23 cellular contexts compared by ENCODE assay signal in genomic region chr10:70809726-70810125, GRCh38. TPM values are rescaled to one million over a fixed set of nuclear protein-coding genes. Genes with fewer than 3 reads are reported as not detected.
DNase-seq lines count a peak whose midpoint lies in the region; ATAC-seq, FAIRE-seq and TF ChIP-seq lines count a peak whose summit lies in the region.
"Had no signal": no experiment of that assay in that cellular context is flagged by ENCODE, and none has a peak within 500 bp of the region (broad histone marks: within the 10 kb centered on the region; RNA-seq: fewer than 3 reads in every experiment).

No MANE protein-coding gene starts in this region.

- H3K23me2 ChIP-seq in H1 (ENCODE audit: low read depth, low read length) = no peaks in the 10 kb centered on the region; the same call in 1 of the 2 replicates

- no peak for TF ChIP-seq POLR2A in H1 (IDR thresholded peaks at IDR 0.05; ENCODE audit: control extremely low read depth in 1 of 2, low read depth in 2 of 2, low read length in 2 of 2)

- CTCF ChIA-PET in H1 (lab: Charles Lee; ENCODE audit: partially characterized antibody) = interaction anchor here (0.6 to 2.9 kb wide), 5 partner anchors 11 to 259 kb away, joined by 3 to 14 read pairs (median 4); no protein-coding TSS in a partner anchor

- H3K18ac ChIP-seq in H1 (ENCODE audit: extremely low read depth, low read length) = no peak overlapping the region

- no peaks in the 10 kb centered on the region for H3K9me3 Mint-ChIP-seq in neural progenitor cell
- H3K9me3 Mint-ChIP-seq in stimulated activated memory B cell treated with anti-CD40 and anti-IgM and Interleukin-4, amounts not matched to agents 10 μg/mL and 1 μg/mL and 100 μg/mL, for 72 hours = no peaks in the 10 kb centered on the region
- H3K9me3 Mint-ChIP-seq: CD8-positive, alpha-beta T cell; H9 had no signal

- H3K9me3 ChIP-seq in HUES6 (ENCODE audit: control insufficient read depth, insufficient read depth, low read depth, low read length) (no peaks in the 10 kb centered on the region), H1 (ENCODE audit: insufficient read depth in 2 of 2, low read depth in 1 of 2, low read length in 1 of 2) (no peaks in the 10 kb centered on the region), neural progenitor cell (ENCODE audit: low read depth) (no peaks in the 10 kb centered on the region)
- H3K9me3 ChIP-seq: BE2C, Peyer's patch, SJSA1 had no signal

- no peak overlapping the region for H2BK12ac ChIP-seq in H1 (ENCODE audit: low read depth, low read length)

- H2BK120ac ChIP-seq in H1 (replicated peaks; ENCODE audit: low read depth, low read length) = no peak overlapping the region

- H3K27me3 ChIP-seq in HUES6 (ENCODE audit: control insufficient read depth, insufficient read depth, low read length) (no peaks in the 10 kb centered on the region), H1 (replicated peaks in 1 of 4; ENCODE audit: control insufficient read depth in 3 of 4, extremely low read depth in 1 of 4, insufficient read depth in 3 of 4, low read length in 3 of 4) (no peaks in the 10 kb centered on the region; a peak in 1 of 7 replicates), neural progenitor cell (no peaks in the 10 kb centered on the region)
- H3K27me3 ChIP-seq: BE2C, Peyer's patch, SJSA1 had no signal

- H3K36me3 ChIP-seq in HUES6 (ENCODE audit: control insufficient read depth, insufficient read depth, low read length) (no peaks in the 10 kb centered on the region), H1 (ENCODE audit: control insufficient read depth in 2 of 4, insufficient read depth in 4 of 4, low read length in 3 of 4) (no peaks in the 10 kb centered on the region), neural progenitor cell (no peaks in the 10 kb centered on the region)
- H3K36me3 ChIP-seq: BE2C, Peyer's patch, SJSA1 had no signal

- no peak for TF ChIP-seq RAD21 in H1 (IDR thresholded peaks at IDR 0.05 in 1 of 2, conservative IDR thresholded peaks at IDR 0.05 in 1 of 2; ENCODE audit: low read depth in 2 of 2, low read length in 2 of 2)

- ATAC-seq in GM21515 (IDR thresholded peaks at IDR 0.05; ENCODE audit: unreplicated experiment) = no peak
- no peak for ATAC-seq in stimulated activated memory B cell treated with anti-CD40 and anti-IgM and Interleukin-4, amounts not matched to agents 10 μg/mL and 1 μg/mL and 100 μg/mL, for 72 hours
- ATAC-seq: CD8-positive, alpha-beta T cell had no signal

- no peak overlapping the region for H3K56ac ChIP-seq in H1 (replicated peaks; ENCODE audit: insufficient read length, low read depth, low read length)

- H3K79me2 ChIP-seq in H1 (ENCODE audit: control insufficient read depth in 1 of 2, insufficient read depth in 2 of 2, low read length in 2 of 2) = no peaks in the 10 kb centered on the region
- no peaks in the 10 kb centered on the region for H3K79me2 ChIP-seq in neural progenitor cell (ENCODE audit: low read depth)

- H4K5ac ChIP-seq in H1 (ENCODE audit: insufficient read length, low read depth, low read length) = no peak overlapping the region

- no peak overlapping the region for H2AK5ac ChIP-seq in H1 (ENCODE audit: low read depth, low read length)

- H3K9ac ChIP-seq in HUES6 (ENCODE audit: low read length) (no peak overlapping the region), H1 (replicated peaks in 1 of 4; ENCODE audit: extremely low read depth in 1 of 4, low read depth in 3 of 4, low read length in 3 of 4) (no peak overlapping the region), neural progenitor cell (no peak overlapping the region)

- peak overlapping the region; percentile 18 for H3K27ac Mint-ChIP-seq in neural progenitor cell
- H3K27ac Mint-ChIP-seq in stimulated activated memory B cell treated with anti-CD40 and anti-IgM and Interleukin-4, amounts not matched to agents 10 μg/mL and 1 μg/mL and 100 μg/mL, for 72 hours = no peak overlapping the region
- H3K27ac Mint-ChIP-seq: CD8-positive, alpha-beta T cell had no signal

- no peak overlapping the region for H4K8ac ChIP-seq in H1 (ENCODE audit: extremely low read depth, insufficient read depth, low read length)

- H2BK5ac ChIP-seq in H1 (ENCODE audit: low read depth, low read length) = no peak overlapping the region

- no peaks in the 10 kb centered on the region for H3K79me1 ChIP-seq in H1 (ENCODE audit: low read depth, low read length)

- TF ChIP-seq CTCF in H1 (IDR thresholded peaks at IDR 0.05; ENCODE audit: control extremely low read depth in 1 of 3, insufficient read depth in 1 of 3, low read depth in 1 of 3, low read length in 3 of 3) (no peak), neural progenitor cell (IDR thresholded peaks at IDR 0.05) (no peak)

- TF ChIP-seq EP300 in H1 (IDR thresholded peaks at IDR 0.05; ENCODE audit: borderline replicate concordance in 1 of 2, low read depth in 2 of 2, low read length in 2 of 2) = no peak

- no peaks in the 10 kb centered on the region for H3F3A ChIP-seq in neural progenitor cell (ENCODE audit: low read depth)

- peak; percentile 17 for DNase-seq in AG20443 (ENCODE audit: low spot score)
- no peak for DNase-seq in H1 (ENCODE audit: low read depth in 1 of 2, low spot score in 2 of 2)
- no peak for DNase-seq in neural progenitor cell (ENCODE audit: low spot score)
- no peak for DNase-seq in substantia nigra (lab: John Stamatoyannopoulos, UW)
- no peak for DNase-seq in DMS79 treated with DMSO at 0.1 percent for 48 hours (lab: John Stamatoyannopoulos, UW)
- DNase-seq: 8988T; BE2C; Calu3; CD8-positive, alpha-beta T cell; H9; IMR-90; NCI-H1436; NCI-H2029; NCI-H524 treated with DMSO at 0.1 percent for 48 hours; Peyer's patch had no signal

- H4K20me1 ChIP-seq in H1 (replicated peaks in 1 of 2; ENCODE audit: control insufficient read depth in 1 of 2, insufficient read depth in 2 of 2, low read length in 2 of 2) (no peaks in the 10 kb centered on the region), neural progenitor cell (ENCODE audit: low read depth) (no peaks in the 10 kb centered on the region)

- H4K91ac ChIP-seq in H1 (replicated peaks; ENCODE audit: insufficient read length, low read length) = no peak overlapping the region

- FAIRE-seq in H1 (lab: Jason Lieb, UNC) = no peak

- H2BK15ac ChIP-seq in H1 (ENCODE audit: low read length) = no peak overlapping the region

- H3K4me3 Mint-ChIP-seq in neural progenitor cell = no peak overlapping the region
- H3K4me3 Mint-ChIP-seq in stimulated activated memory B cell treated with anti-CD40 and anti-IgM and Interleukin-4, amounts not matched to agents 10 μg/mL and 1 μg/mL and 100 μg/mL, for 72 hours = no peak overlapping the region
- H3K4me3 Mint-ChIP-seq: CD8-positive, alpha-beta T cell; H9 had no signal

- H3K4me1 Mint-ChIP-seq in neural progenitor cell = peaks cover 11% of the 10 kb centered on the region
- H3K4me1 Mint-ChIP-seq in stimulated activated memory B cell treated with anti-CD40 and anti-IgM and Interleukin-4, amounts not matched to agents 10 μg/mL and 1 μg/mL and 100 μg/mL, for 72 hours = peaks cover 8% of the 10 kb centered on the region

- H3K4me2 ChIP-seq in H1 (ENCODE audit: insufficient read depth in 1 of 2, low read depth in 2 of 2, low read length in 2 of 2) (no peak overlapping the region), neural progenitor cell (no peak overlapping the region)

- H3K4me3 ChIP-seq in HUES6 (ENCODE audit: low read depth, low read length) = no peak overlapping the region
- H3K4me3 ChIP-seq in H1 (ENCODE audit: extremely low read depth in 1 of 4, insufficient read depth in 2 of 4, low read depth in 3 of 4, low read length in 4 of 4) = no peak overlapping the region
- H3K4me3 ChIP-seq in neural progenitor cell = no peak overlapping the region
- H3K4me3 ChIP-seq: Peyer's patch, SJSA1 had no signal

- H3K4ac ChIP-seq in H1 (replicated peaks; ENCODE audit: insufficient read length, low read depth, low read length) = no peak overlapping the region

- H2AFZ ChIP-seq in H1 (ENCODE audit: low read length) (no peak overlapping the region), neural progenitor cell (replicated peaks) (no peak overlapping the region)

- 85% methylated on average over 2 of the region's 2 CpGs; no CpG with 5 or more reads in 1 of the 2 experiments for WGBS in H1 (ENCODE audit: extremely low coverage in 1 of 2, insufficient coverage in 1 of 2, insufficient read length in 1 of 2, insufficient replicate concordance in 2 of 2, low coverage in 1 of 2, low lambda C conversion rate in 2 of 2, missing lambda C conversion rate in 1 of 2), 2 experiments

- peaks cover 16% of the 10 kb centered on the region for H3K4me1 ChIP-seq in HUES6 (ENCODE audit: control insufficient read depth, insufficient read depth, low read length)
- peaks cover 0 to 5% (median under 1%) of the 10 kb centered on the region in 4 experiments; a peak in 3 of 7 replicates for H3K4me1 ChIP-seq in H1 (replicated peaks in 1 of 4; ENCODE audit: control insufficient read depth in 3 of 4, insufficient read depth in 4 of 4, low read length in 3 of 4)
- H3K4me1 ChIP-seq in neural progenitor cell = no peaks in the 10 kb centered on the region
- H3K4me1 ChIP-seq: Peyer's patch had no signal

- peaks cover 2% of the 10 kb centered on the region for H3K27me3 Mint-ChIP-seq in neural progenitor cell (ENCODE audit: insufficient read depth, low read depth)
- peaks cover 26% of the 10 kb centered on the region for H3K27me3 Mint-ChIP-seq in stimulated activated memory B cell treated with anti-CD40 and anti-IgM and Interleukin-4, amounts not matched to agents 10 μg/mL and 1 μg/mL and 100 μg/mL, for 72 hours

- H2BK20ac ChIP-seq in H1 (ENCODE audit: low read length) = no peak overlapping the region

- H3K14ac ChIP-seq in H1 (ENCODE audit: insufficient read length) = no peak overlapping the region

- H3K27ac ChIP-seq in HUES6 (ENCODE audit: low read depth, low read length) (peak overlapping the region; percentile 17; the same call in 1 of the 2 replicates), H1 (ENCODE audit: low read depth, low read length) (no peak overlapping the region), neural progenitor cell (no peak overlapping the region), substantia nigra (ENCODE audit: low read depth, low read length, poor library complexity, severe bottlenecking) (no peak overlapping the region)
- H3K27ac ChIP-seq: HL-60, Peyer's patch, SJSA1 had no signal

- H3K36me3 Mint-ChIP-seq in neural progenitor cell = no peaks in the 10 kb centered on the region
- no peaks in the 10 kb centered on the region for H3K36me3 Mint-ChIP-seq in stimulated activated memory B cell treated with anti-CD40 and anti-IgM and Interleukin-4, amounts not matched to agents 10 μg/mL and 1 μg/mL and 100 μg/mL, for 72 hours
- H3K36me3 Mint-ChIP-seq: CD8-positive, alpha-beta T cell had no signal

- no peak overlapping the region for H3K23ac ChIP-seq in H1 (ENCODE audit: insufficient read length)

- POLR2A ChIA-PET in H1 (lab: Charles Lee; ENCODE audit: partially characterized antibody) = interaction anchor here (0.9 to 1.4 kb wide), 2 partner anchors 15 to 156 kb away, joined by 3 to 4 read pairs; no protein-coding TSS in a partner anchor

RNA-seq across cellular contexts. Expression of gene SGPL1, which starts 6.0 kb away (rescaled TPM):
- total RNA-seq in H1 (2021; fragmentation: NEBNext Ultra II Directional; extraction: Animal tissue kit (Norgen Biotek cat#: 25700)) = 51.6 and 52.8 TPM in 2 replicates
- polyA plus RNA-seq in H1 (2011; rRNA removed) = 15.9 and 20.5 TPM in 2 replicates
- 23.1 TPM for polyA plus RNA-seq in H1 (2011; cell fraction: cytosol; rRNA removed)
- polyA plus RNA-seq in H1 (2011; cell fraction: nucleus; rRNA removed) = 16.8 TPM
- polyA plus RNA-seq in H1 (2012, experiment 1 of 2) = 23.7 to 30.6 TPM (median 24.4 TPM) in 4 replicates
- polyA plus RNA-seq in H1 (2012, experiment 2 of 2) = 7.2 TPM
- polyA plus RNA-seq in H1 (2013, experiment 1 of 2) = 24.3 TPM
- 27.1 TPM for polyA plus RNA-seq in H1 (2013, experiment 2 of 2)
- 58.8 and 63.0 TPM in 2 replicates for polyA minus RNA-seq in H1 (2011; rRNA and poly(A)+ RNA removed)
- 28.0 TPM for polyA minus RNA-seq in H1 (2011; cell fraction: cytosol; rRNA and poly(A)+ RNA removed)
- polyA minus RNA-seq in H1 (2011; cell fraction: nucleus; rRNA and poly(A)+ RNA removed) = 28.5 TPM
- 51.5 and 53.6 TPM in 2 replicates for total RNA-seq in neural progenitor cell (ENCODE audit: low replicate concordance)

RNA-seq across cellular contexts. Expression of gene TBATA, which starts 24.5 kb away (rescaled TPM):
- total RNA-seq in H1 (2021; fragmentation: NEBNext Ultra II Directional; extraction: Animal tissue kit (Norgen Biotek cat#: 25700)) = not detected in 2 replicates
- polyA plus RNA-seq in H1 (2011; rRNA removed) = not detected in 2 replicates
- polyA plus RNA-seq in H1 (2011; cell fraction: cytosol; rRNA removed) = not detected
- polyA plus RNA-seq in H1 (2011; cell fraction: nucleus; rRNA removed) = not detected
- polyA plus RNA-seq in H1 (2012, experiment 1 of 2) = not detected in 4 replicates
- not detected for polyA plus RNA-seq in H1 (2012, experiment 2 of 2)
- not detected for polyA plus RNA-seq in H1 (2013, experiment 1 of 2)
- not detected for polyA plus RNA-seq in H1 (2013, experiment 2 of 2)
- not detected in 2 replicates for polyA minus RNA-seq in H1 (2011; rRNA and poly(A)+ RNA removed)
- polyA minus RNA-seq in H1 (2011; cell fraction: cytosol; rRNA and poly(A)+ RNA removed) = not detected
- not detected for polyA minus RNA-seq in H1 (2011; cell fraction: nucleus; rRNA and poly(A)+ RNA removed)
- not detected in 2 replicates for total RNA-seq in neural progenitor cell (ENCODE audit: low replicate concordance)
- total RNA-seq: Calu3; CD8-positive, alpha-beta T cell; H9; HT1080; IMR-90; M059J; Peyer's patch; SJSA1 had no signal
- polyA plus RNA-seq: AG04450, IMR-90 had no signal
